In genomic region chr15:33135355-33135781, GRCh38 we compare ENCODE assay signal across 15 cellular contexts. TPM values are rescaled to one million over a fixed set of nuclear protein-coding genes. Genes with fewer than 3 reads are reported as not detected.
DNase-seq lines count a peak whose midpoint lies in the region; ATAC-seq and TF ChIP-seq lines count a peak whose summit lies in the region.
"Had no signal": no experiment of that assay in that cellular context is flagged by ENCODE, and none has a peak within 500 bp of the region (broad histone marks: within the 10 kb centered on the region; RNA-seq: fewer than 3 reads in every experiment).

No MANE protein-coding gene starts in this region.

- no peaks in the 10 kb centered on the region for H3K36me3 ChIP-seq in upper lobe of right lung

- peaks cover 15% of the 10 kb centered on the region for H3K4me1 ChIP-seq in upper lobe of right lung

- TF ChIP-seq CTCF in fibroblast of pulmonary artery (IDR thresholded peaks at IDR 0.05; ENCODE audit: low read length, missing control alignments) (no peak), upper lobe of right lung (IDR thresholded peaks at IDR 0.05) (no peak)

- no peak overlapping the region for H3K4me3 ChIP-seq in fibroblast of pulmonary artery (replicated peaks; ENCODE audit: low read depth, low read length)
- H3K4me3 ChIP-seq in upper lobe of right lung, result no peak overlapping the region

- ATAC-seq in Right ventricle myocardium inferior, result peak; percentile 73
- ATAC-seq in upper lobe of right lung, result peak; percentile 75
- no peak for ATAC-seq in GM19395 (IDR thresholded peaks at IDR 0.05; ENCODE audit: unreplicated experiment)
- ATAC-seq: WTC11 had no signal

- H3K9me3 ChIP-seq in upper lobe of right lung, result no peaks in the 10 kb centered on the region

- intact Hi-C loops in Right ventricle myocardium inferior (cut with DNase I) (loop anchor here (10.0 kb wide), 1 partner anchor 481 kb away; no protein-coding TSS in a partner anchor), cardiac septum (cut with DNase I) (no loop called here), upper lobe of right lung (cut with DNase I) (no loop called here)

- DNase-seq in Right ventricle myocardium inferior (ENCODE audit: missing footprints), result no peak
- no peak for DNase-seq in cardiac septum (ENCODE audit: low spot score)
- peak; percentile 14 for DNase-seq in fibroblast of pulmonary artery (ENCODE audit: low read depth)
- peak; percentile 88 for DNase-seq in myocyte (ENCODE audit: low read depth)
- DNase-seq in upper lobe of right lung, result no peak
- DNase-seq in AG08396 (ENCODE audit: low spot score), result no peak
- DNase-seq in activated T-cell treated with anti-CD3 and anti-CD28 coated beads for 4 hours, result no peak
- DNase-seq: 8988T; activated gamma-delta T cell treated with Interleukin-2 at 50 U/mL for 16 hours; effector CD8-positive, alpha-beta T cell; KG1; NCI-H446 treated with DMSO at 0.1 percent for 48 hours had no signal

- H3K27ac ChIP-seq in upper lobe of right lung, result no peak overlapping the region
- H3K27ac ChIP-seq: HL-60 had no signal

- H3K27me3 ChIP-seq in upper lobe of right lung, result no peaks in the 10 kb centered on the region

RNA-seq across cellular contexts. Expression of gene FMN1, which starts 59.1 kb away (rescaled TPM):
- total RNA-seq in Right ventricle myocardium inferior, result 3.3 TPM
- total RNA-seq in cardiac septum, result 2.2 TPM
- total RNA-seq in myocyte, result 20.8 and 26.6 TPM in 2 replicates
- polyA plus RNA-seq in myocyte (2012), result 6.2 TPM
- 33.5 TPM for total RNA-seq in upper lobe of right lung

Comparison
In these comparisons a context has a peak if more than half of its experiments do, and no peak if none do; other contexts are left out.
1. DNase-seq: peak in fibroblast of pulmonary artery (single experiment) and myocyte (single experiment); none in Right ventricle myocardium inferior (single experiment), cardiac septum (single experiment), upper lobe of right lung (single experiment), AG08396 (single experiment) and activated T-cell treated with anti-CD3 and anti-CD28 coated beads for 4 hours (single experiment).